8 cellular contexts compared by ENCODE assay signal in genomic region chr5:115816226-115817042, GRCh38. TPM values are rescaled to one million over a fixed set of nuclear protein-coding genes. Genes with fewer than 3 reads are reported as not detected.
A peak's percentile ranks its signal among the peaks of the same experiment; 100 is the strongest.
DNase-seq lines count a peak whose midpoint lies in the region; ATAC-seq and TF ChIP-seq lines count a peak whose summit lies in the region.

Gene CDO1, minus strand, starts transcription at chr5:115816659. Its CDS starts 262 bp downstream, at chr5:115816397.

- TF ChIP-seq POLR2A in stomach (IDR thresholded peaks at IDR 0.05) = no peak

- H3K27me3 Mint-ChIP-seq in activated CD4-positive, alpha-beta memory T cell treated with anti-CD3 and anti-CD28 coated beads, Interleukin-2, amount 10 ng/mL, durations not matched to agents 7 days and 5 days = peaks cover 82% of the 10 kb centered on the region

- peaks cover 36% of the 10 kb centered on the region for H3K4me1 Mint-ChIP-seq in activated CD4-positive, alpha-beta memory T cell treated with anti-CD3 and anti-CD28 coated beads, Interleukin-2, amount 10 ng/mL, durations not matched to agents 7 days and 5 days

- ATAC-seq in HG02642 (IDR thresholded peaks at IDR 0.05; ENCODE audit: poor library complexity, unreplicated experiment) = peak; percentile 56

- DNase-seq in AG09319 (ENCODE audit: extremely low read depth, low read depth) = peak; percentile 5
- DNase-seq in activated CD4-positive, alpha-beta memory T cell treated with anti-CD3 and anti-CD28 coated beads, Interleukin-2, amount 10 ng/mL, durations not matched to agents 7 days and 5 days = peak; percentile 31
- peak; percentile 25 for DNase-seq in epithelial cell of esophagus (ENCODE audit: low read depth)
- peak; percentile 65 for DNase-seq in medulla oblongata (ENCODE audit: extremely low spot score)
- no peak for DNase-seq in stomach
- DNase-seq in NCI-H2196 treated with DMSO at 0.1 percent for 48 hours (lab: John Stamatoyannopoulos, UW; ENCODE audit: unreplicated experiment) = no peak
- DNase-seq in SW 1271 (lab: John Stamatoyannopoulos, UW) = no peak

- H3K27ac ChIP-seq in stomach = peak within 1 kb of the TSS in 4 of 5 donors; percentile 50 to 90 (median 62)

- H3K4me3 Mint-ChIP-seq in activated CD4-positive, alpha-beta memory T cell treated with anti-CD3 and anti-CD28 coated beads, Interleukin-2, amount 10 ng/mL, durations not matched to agents 7 days and 5 days = peak within 1 kb of the TSS; percentile 59

- no peak for TF ChIP-seq EP300 in stomach (IDR thresholded peaks at IDR 0.05)

- H3K27me3 ChIP-seq in stomach = peaks cover 6 to 65% (median 25%) of the 10 kb centered on the region in 3 donors

- POLR2A ChIA-PET in activated CD4-positive, alpha-beta memory T cell treated with anti-CD3 and anti-CD28 coated beads, Interleukin-2, amount 10 ng/mL, durations not matched to agents 7 days and 5 days (lab: Charles Lee) = interaction anchor here (0.8 kb wide), 1 partner anchor 23 kb away, joined by 3 read pairs; no protein-coding TSS in a partner anchor

- no peak for TF ChIP-seq CTCF in AG09319 (IDR thresholded peaks at IDR 0.05; ENCODE audit: low read depth, low read length)
- no peak for TF ChIP-seq CTCF in epithelial cell of esophagus (IDR thresholded peaks at IDR 0.05; ENCODE audit: insufficient read depth, low read depth, low read length, missing control alignments)
- TF ChIP-seq CTCF in stomach (IDR thresholded peaks at IDR 0.05) = no peak

- H3K9me3 ChIP-seq in stomach = no peaks in the 10 kb centered on the region

- no peaks in the 10 kb centered on the region for H3K9me3 Mint-ChIP-seq in activated CD4-positive, alpha-beta memory T cell treated with anti-CD3 and anti-CD28 coated beads, Interleukin-2, amount 10 ng/mL, durations not matched to agents 7 days and 5 days

- H3K36me3 Mint-ChIP-seq in activated CD4-positive, alpha-beta memory T cell treated with anti-CD3 and anti-CD28 coated beads, Interleukin-2, amount 10 ng/mL, durations not matched to agents 7 days and 5 days (ENCODE audit: low read depth) = no peaks in the 10 kb centered on the region

- intact Hi-C loops in stomach (cut with DNase I; ENCODE audit: low total_unique reads) = no loop called here

- peak within 1 kb of the TSS; percentile 24 for H3K4me3 ChIP-seq in epithelial cell of esophagus (ENCODE audit: low read length)
- peak within 1 kb of the TSS; percentile 53 to 60 (median 56) for H3K4me3 ChIP-seq in stomach

- peaks cover 8 to 18% (median 16%) of the 10 kb centered on the region in 4 donors for H3K4me1 ChIP-seq in stomach

- 1 to 5% (median 4%) methylated on average over 31 to 69 of the region's 69 CpGs for WGBS in stomach, 5 donors

- H3K36me3 ChIP-seq in stomach = no peaks in the 10 kb centered on the region

- CTCF ChIA-PET in activated CD4-positive, alpha-beta memory T cell treated with anti-CD3 and anti-CD28 coated beads, Interleukin-2, amount 10 ng/mL, durations not matched to agents 7 days and 5 days (lab: Charles Lee) = interaction anchor here (0.9 to 1.1 kb wide), 2 partner anchors 11 to 181 kb away, joined by 3 read pairs; no protein-coding TSS in a partner anchor

- H3K27ac Mint-ChIP-seq in activated CD4-positive, alpha-beta memory T cell treated with anti-CD3 and anti-CD28 coated beads, Interleukin-2, amount 10 ng/mL, durations not matched to agents 7 days and 5 days = no peak within 1 kb of the TSS

RNA-seq across cellular contexts. Expression of gene CDO1, which starts in this region (rescaled TPM):
- under 1 TPM; 0.28 to 0.50 TPM for total RNA-seq in activated CD4-positive, alpha-beta memory T cell treated with anti-CD3 and anti-CD28 coated beads, Interleukin-2, amount 10 ng/mL, durations not matched to agents 7 days and 5 days
- total RNA-seq in stomach = 1 to 10 TPM in 1 of 5 donors, not detected in 4; 6.1 TPM
- polyA plus RNA-seq in stomach = 1 to 10 TPM; 1.0 to 8.6 (median 1.8) TPM

Comparison
In these comparisons a context has a peak if more than half of its experiments do, and no peak if none do; other contexts are left out.
1. Peak in DNase-seq in activated CD4-positive, alpha-beta memory T cell treated with anti-CD3 and anti-CD28 coated beads, Interleukin-2, amount 10 ng/mL, durations not matched to agents 7 days and 5 days; RNA of the gene not detected or under 1 TPM.
2. DNase-seq: peak in AG09319 (single experiment), epithelial cell of esophagus (single experiment) and medulla oblongata (single experiment); none in stomach (single experiment), NCI-H2196 treated with DMSO at 0.1 percent for 48 hours (single experiment) and SW 1271 (0 of 2).